ENCODE assay signal across 1 cellular context in the genomic region with DNA sequence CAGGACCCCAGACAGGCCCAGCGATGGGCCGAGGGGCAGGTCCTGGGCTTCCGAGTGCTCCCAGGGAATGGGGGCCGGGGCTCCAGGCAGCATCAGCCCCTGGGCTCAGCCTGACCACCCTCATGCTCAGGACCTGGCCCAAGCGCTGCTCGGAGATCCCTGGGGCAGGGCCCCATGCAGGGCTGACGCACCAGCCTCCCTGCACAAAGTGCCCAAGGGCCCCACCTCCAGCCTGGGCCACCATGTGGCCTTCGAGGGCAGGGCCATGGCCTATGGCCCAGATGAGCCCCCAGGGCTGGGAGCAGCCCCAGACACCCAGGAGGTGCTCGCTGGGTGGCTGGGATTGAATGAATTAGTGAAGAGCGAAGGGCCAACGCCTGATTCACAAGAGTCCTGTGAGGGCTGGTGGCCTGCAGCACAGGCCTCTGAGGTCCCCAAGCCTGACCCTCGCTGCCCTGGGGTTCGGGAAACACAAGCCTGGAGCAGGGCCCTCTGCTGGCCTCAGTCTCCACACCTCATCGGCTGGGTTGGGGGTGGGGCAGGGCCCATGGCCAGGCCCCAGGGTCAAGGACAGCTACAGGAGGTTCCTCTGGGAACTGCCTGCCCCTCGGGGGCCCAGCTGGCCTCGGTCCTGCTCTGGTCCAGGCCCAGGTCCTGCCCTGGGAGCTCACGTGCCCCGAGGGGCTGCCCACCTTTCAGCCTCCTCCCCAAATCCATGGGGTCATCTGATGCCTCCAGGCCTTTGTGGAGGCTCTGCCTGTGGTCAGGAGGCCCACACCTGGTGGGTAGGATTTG.
A peak's percentile ranks its signal among the peaks of the same experiment; 100 is the strongest.
TF ChIP-seq lines count a peak whose summit lies in the region.

No MANE protein-coding gene starts in this region.

TF ChIP-seq in HepG2, 621 proteins besides CTCF, POLR2A, EP300 and RAD21 (continued from another document and continues in another):
- TF ChIP-seq, protein P1, sequence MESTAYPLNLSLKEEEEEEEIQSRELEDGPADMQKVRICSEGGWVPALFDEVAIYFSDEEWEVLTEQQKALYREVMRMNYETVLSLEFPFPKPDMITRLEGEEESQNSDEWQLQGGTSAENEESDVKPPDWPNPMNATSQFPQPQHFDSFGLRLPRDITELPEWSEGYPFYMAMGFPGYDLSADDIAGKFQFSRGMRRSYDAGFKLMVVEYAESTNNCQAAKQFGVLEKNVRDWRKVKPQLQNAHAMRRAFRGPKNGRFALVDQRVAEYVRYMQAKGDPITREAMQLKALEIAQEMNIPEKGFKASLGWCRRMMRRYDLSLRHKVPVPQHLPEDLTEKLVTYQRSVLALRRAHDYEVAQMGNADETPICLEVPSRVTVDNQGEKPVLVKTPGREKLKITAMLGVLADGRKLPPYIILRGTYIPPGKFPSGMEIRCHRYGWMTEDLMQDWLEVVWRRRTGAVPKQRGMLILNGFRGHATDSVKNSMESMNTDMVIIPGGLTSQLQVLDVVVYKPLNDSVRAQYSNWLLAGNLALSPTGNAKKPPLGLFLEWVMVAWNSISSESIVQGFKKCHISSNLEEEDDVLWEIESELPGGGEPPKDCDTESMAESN (CRISPR knock-in tag; conservative IDR thresholded peaks at IDR 0.05), result peak; percentile 65; the same call in 1 of the 2 replicates
- TF ChIP-seq ATRX (CRISPR knock-in tag; IDR thresholded peaks at IDR 0.05; ENCODE audit: borderline replicate concordance) (no peak), ZFYVE20 (CRISPR knock-in tag; IDR thresholded peaks at IDR 0.05; ENCODE audit: borderline replicate concordance, low read depth) (no peak), ZNF251 (CRISPR knock-in tag; IDR thresholded peaks at IDR 0.05) (no peak), ZNF10 (CRISPR knock-in tag; IDR thresholded peaks at IDR 0.05; ENCODE audit: borderline replicate concordance, low read depth) (no peak), RCOR2 (CRISPR knock-in tag; IDR thresholded peaks at IDR 0.05) (peak; percentile 69), NFATC3 (CRISPR knock-in tag; IDR thresholded peaks at IDR 0.05) (no peak), ARHGAP35 (CRISPR knock-in tag; IDR thresholded peaks at IDR 0.05; ENCODE audit: borderline replicate concordance) (0 out of 2 replicates have a peak, but pooled peaks have one; percentile 65), SALL2 (CRISPR knock-in tag; IDR thresholded peaks at IDR 0.05) (peak; percentile 79), ZBTB42 (CRISPR knock-in tag; IDR thresholded peaks at IDR 0.05) (peak; percentile 44; the same call in 1 of the 2 replicates), MYNN (CRISPR knock-in tag; IDR thresholded peaks at IDR 0.05; ENCODE audit: low read depth) (no peak), SNAI1 (CRISPR knock-in tag; IDR thresholded peaks at IDR 0.05; ENCODE audit: borderline replicate concordance) (no peak), RBM22 (optimal IDR thresholded peaks at IDR 0.05; ENCODE audit: low read length) (no peak), ZNF572 (CRISPR knock-in tag; IDR thresholded peaks at IDR 0.05) (0 out of 2 replicates have a peak, but pooled peaks have one; percentile 84), RBM39 (IDR thresholded peaks at IDR 0.05; ENCODE audit: low read depth, low read length, poor library complexity, severe bottlenecking) (peak; percentile 83), MTA3 (CRISPR knock-in tag; IDR thresholded peaks at IDR 0.05) (no peak), GATAD2A (CRISPR knock-in tag; IDR thresholded peaks at IDR 0.05) (peak; percentile 84), IKZF4 (CRISPR knock-in tag; IDR thresholded peaks at IDR 0.05; ENCODE audit: borderline replicate concordance, low read depth, not compliant biosample characterization) (peak; percentile 66), FOXK1 (CRISPR knock-in tag; IDR thresholded peaks at IDR 0.05; ENCODE audit: borderline replicate concordance, low read depth) (peak; percentile 50; the same call in 1 of the 2 replicates), ZSCAN12 (CRISPR knock-in tag; IDR thresholded peaks at IDR 0.05) (0 out of 2 replicates have a peak, but pooled peaks have one; percentile 53), CHCHD3 (CRISPR knock-in tag; IDR thresholded peaks at IDR 0.05) (no peak), ZNF510 (CRISPR knock-in tag; IDR thresholded peaks at IDR 0.05; ENCODE audit: low read depth) (no peak), ZNF468 (CRISPR knock-in tag; IDR thresholded peaks at IDR 0.05) (no peak), ELF1 (CRISPR knock-in tag; IDR thresholded peaks at IDR 0.05) (peak; percentile 23; the same call in 1 of the 2 replicates), BCL6 (CRISPR knock-in tag; IDR thresholded peaks at IDR 0.05) (peak; percentile 74; the same call in 1 of the 2 replicates), FOXP1 (IDR thresholded peaks at IDR 0.05) (no peak), FOXP1 (CRISPR knock-in tag; IDR thresholded peaks at IDR 0.05) (peak; percentile 32), PHF20 (CRISPR knock-in tag; IDR thresholded peaks at IDR 0.05) (no peak), ZNF549 (CRISPR knock-in tag; IDR thresholded peaks at IDR 0.05) (no peak), TEAD2 (CRISPR knock-in tag; IDR thresholded peaks at IDR 0.05) (no peak), ZNF180 (CRISPR knock-in tag; IDR thresholded peaks at IDR 0.05; ENCODE audit: borderline replicate concordance, low read depth) (no peak; the same call in 1 of the 2 replicates), ZNF12 (CRISPR knock-in tag; IDR thresholded peaks at IDR 0.05) (no peak; the same call in 1 of the 2 replicates), MTF1 (CRISPR knock-in tag; IDR thresholded peaks at IDR 0.05) (no peak), ZNF205 (CRISPR knock-in tag; IDR thresholded peaks at IDR 0.05) (0 out of 2 replicates have a peak, but pooled peaks have one; percentile 51), HNRNPL (IDR thresholded peaks at IDR 0.05; ENCODE audit: low read depth, low read length) (peak; percentile 93), GZF1 (CRISPR knock-in tag; IDR thresholded peaks at IDR 0.05) (no peak), CEBPG (CRISPR knock-in tag; IDR thresholded peaks at IDR 0.05) (no peak), JUND (CRISPR knock-in tag; IDR thresholded peaks at IDR 0.05) (0 out of 2 replicates have a peak, but pooled peaks have one; percentile 29), SRF (IDR thresholded peaks at IDR 0.05; ENCODE audit: low read depth, low read length) (no peak), JUN (CRISPR knock-in tag; IDR thresholded peaks at IDR 0.05) (0 out of 2 replicates have a peak, but pooled peaks have one; percentile 56)
- TF ChIP-seq, protein P2, sequence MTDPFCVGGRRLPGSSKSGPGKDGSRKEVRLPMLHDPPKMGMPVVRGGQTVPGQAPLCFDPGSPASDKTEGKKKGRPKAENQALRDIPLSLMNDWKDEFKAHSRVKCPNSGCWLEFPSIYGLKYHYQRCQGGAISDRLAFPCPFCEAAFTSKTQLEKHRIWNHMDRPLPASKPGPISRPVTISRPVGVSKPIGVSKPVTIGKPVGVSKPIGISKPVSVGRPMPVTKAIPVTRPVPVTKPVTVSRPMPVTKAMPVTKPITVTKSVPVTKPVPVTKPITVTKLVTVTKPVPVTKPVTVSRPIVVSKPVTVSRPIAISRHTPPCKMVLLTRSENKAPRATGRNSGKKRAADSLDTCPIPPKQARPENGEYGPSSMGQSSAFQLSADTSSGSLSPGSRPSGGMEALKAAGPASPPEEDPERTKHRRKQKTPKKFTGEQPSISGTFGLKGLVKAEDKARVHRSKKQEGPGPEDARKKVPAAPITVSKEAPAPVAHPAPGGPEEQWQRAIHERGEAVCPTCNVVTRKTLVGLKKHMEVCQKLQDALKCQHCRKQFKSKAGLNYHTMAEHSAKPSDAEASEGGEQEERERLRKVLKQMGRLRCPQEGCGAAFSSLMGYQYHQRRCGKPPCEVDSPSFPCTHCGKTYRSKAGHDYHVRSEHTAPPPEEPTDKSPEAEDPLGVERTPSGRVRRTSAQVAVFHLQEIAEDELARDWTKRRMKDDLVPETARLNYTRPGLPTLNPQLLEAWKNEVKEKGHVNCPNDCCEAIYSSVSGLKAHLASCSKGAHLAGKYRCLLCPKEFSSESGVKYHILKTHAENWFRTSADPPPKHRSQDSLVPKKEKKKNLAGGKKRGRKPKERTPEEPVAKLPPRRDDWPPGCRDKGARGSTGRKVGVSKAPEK (CRISPR knock-in tag; IDR thresholded peaks at IDR 0.05; ENCODE audit: borderline replicate concordance), result 0 out of 2 replicates have a peak, but pooled peaks have one; percentile 42
- TF ChIP-seq, protein P3, sequence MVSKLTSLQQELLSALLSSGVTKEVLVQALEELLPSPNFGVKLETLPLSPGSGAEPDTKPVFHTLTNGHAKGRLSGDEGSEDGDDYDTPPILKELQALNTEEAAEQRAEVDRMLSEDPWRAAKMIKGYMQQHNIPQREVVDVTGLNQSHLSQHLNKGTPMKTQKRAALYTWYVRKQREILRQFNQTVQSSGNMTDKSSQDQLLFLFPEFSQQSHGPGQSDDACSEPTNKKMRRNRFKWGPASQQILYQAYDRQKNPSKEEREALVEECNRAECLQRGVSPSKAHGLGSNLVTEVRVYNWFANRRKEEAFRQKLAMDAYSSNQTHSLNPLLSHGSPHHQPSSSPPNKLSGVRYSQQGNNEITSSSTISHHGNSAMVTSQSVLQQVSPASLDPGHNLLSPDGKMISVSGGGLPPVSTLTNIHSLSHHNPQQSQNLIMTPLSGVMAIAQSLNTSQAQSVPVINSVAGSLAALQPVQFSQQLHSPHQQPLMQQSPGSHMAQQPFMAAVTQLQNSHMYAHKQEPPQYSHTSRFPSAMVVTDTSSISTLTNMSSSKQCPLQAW (CRISPR knock-in tag; IDR thresholded peaks at IDR 0.05), result peak; percentile 88
- TF ChIP-seq, protein P4, sequence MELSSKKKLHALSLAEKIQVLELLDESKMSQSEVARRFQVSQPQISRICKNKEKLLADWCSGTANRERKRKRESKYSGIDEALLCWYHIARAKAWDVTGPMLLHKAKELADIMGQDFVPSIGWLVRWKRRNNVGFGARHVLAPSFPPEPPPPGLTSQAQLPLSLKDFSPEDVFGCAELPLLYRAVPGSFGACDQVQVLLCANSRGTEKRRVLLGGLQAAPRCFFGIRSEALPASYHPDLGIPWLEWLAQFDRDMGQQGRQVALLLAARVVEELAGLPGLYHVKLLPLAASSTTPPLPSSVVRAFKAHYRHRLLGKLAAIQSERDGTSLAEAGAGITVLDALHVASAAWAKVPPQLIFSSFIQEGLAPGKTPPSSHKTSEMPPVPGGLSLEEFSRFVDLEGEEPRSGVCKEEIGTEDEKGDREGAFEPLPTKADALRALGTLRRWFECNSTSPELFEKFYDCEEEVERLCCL (CRISPR knock-in tag; IDR thresholded peaks at IDR 0.05; ENCODE audit: borderline replicate concordance), result no peak
- TF ChIP-seq, protein P5, sequence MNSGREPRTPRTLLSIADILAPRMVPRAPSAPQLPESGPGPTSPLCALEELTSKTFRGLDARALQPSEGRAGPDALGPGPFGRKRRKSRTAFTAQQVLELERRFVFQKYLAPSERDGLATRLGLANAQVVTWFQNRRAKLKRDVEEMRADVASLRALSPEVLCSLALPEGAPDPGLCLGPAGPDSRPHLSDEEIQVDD (CRISPR knock-in tag; IDR thresholded peaks at IDR 0.05; ENCODE audit: borderline replicate concordance), result no peak
- TF ChIP-seq, protein P6, sequence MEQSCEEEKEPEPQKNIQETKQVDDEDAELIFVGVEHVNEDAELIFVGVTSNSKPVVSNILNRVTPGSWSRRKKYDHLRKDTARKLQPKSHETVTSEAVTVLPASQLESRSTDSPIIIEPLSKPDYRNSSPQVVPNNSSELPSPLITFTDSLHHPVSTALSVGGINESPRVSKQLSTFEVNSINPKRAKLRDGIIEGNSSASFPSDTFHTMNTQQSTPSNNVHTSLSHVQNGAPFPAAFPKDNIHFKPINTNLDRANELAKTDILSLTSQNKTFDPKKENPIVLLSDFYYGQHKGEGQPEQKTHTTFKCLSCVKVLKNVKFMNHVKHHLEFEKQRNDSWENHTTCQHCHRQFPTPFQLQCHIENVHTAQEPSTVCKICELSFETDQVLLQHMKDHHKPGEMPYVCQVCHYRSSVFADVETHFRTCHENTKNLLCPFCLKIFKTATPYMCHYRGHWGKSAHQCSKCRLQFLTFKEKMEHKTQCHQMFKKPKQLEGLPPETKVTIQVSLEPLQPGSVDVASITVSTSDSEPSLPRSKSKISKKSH (CRISPR knock-in tag; IDR thresholded peaks at IDR 0.05; ENCODE audit: borderline replicate concordance), result no peak; the same call in 1 of the 2 replicates
- TF ChIP-seq, protein P7, sequence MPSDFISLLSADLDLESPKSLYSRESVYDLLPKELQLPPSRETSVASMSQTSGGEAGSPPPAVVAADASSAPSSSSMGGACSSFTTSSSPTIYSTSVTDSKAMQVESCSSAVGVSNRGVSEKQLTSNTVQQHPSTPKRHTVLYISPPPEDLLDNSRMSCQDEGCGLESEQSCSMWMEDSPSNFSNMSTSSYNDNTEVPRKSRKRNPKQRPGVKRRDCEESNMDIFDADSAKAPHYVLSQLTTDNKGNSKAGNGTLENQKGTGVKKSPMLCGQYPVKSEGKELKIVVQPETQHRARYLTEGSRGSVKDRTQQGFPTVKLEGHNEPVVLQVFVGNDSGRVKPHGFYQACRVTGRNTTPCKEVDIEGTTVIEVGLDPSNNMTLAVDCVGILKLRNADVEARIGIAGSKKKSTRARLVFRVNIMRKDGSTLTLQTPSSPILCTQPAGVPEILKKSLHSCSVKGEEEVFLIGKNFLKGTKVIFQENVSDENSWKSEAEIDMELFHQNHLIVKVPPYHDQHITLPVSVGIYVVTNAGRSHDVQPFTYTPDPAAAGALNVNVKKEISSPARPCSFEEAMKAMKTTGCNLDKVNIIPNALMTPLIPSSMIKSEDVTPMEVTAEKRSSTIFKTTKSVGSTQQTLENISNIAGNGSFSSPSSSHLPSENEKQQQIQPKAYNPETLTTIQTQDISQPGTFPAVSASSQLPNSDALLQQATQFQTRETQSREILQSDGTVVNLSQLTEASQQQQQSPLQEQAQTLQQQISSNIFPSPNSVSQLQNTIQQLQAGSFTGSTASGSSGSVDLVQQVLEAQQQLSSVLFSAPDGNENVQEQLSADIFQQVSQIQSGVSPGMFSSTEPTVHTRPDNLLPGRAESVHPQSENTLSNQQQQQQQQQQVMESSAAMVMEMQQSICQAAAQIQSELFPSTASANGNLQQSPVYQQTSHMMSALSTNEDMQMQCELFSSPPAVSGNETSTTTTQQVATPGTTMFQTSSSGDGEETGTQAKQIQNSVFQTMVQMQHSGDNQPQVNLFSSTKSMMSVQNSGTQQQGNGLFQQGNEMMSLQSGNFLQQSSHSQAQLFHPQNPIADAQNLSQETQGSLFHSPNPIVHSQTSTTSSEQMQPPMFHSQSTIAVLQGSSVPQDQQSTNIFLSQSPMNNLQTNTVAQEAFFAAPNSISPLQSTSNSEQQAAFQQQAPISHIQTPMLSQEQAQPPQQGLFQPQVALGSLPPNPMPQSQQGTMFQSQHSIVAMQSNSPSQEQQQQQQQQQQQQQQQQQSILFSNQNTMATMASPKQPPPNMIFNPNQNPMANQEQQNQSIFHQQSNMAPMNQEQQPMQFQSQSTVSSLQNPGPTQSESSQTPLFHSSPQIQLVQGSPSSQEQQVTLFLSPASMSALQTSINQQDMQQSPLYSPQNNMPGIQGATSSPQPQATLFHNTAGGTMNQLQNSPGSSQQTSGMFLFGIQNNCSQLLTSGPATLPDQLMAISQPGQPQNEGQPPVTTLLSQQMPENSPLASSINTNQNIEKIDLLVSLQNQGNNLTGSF (CRISPR knock-in tag; IDR thresholded peaks at IDR 0.05), result no peak
- TF ChIP-seq, protein P8, sequence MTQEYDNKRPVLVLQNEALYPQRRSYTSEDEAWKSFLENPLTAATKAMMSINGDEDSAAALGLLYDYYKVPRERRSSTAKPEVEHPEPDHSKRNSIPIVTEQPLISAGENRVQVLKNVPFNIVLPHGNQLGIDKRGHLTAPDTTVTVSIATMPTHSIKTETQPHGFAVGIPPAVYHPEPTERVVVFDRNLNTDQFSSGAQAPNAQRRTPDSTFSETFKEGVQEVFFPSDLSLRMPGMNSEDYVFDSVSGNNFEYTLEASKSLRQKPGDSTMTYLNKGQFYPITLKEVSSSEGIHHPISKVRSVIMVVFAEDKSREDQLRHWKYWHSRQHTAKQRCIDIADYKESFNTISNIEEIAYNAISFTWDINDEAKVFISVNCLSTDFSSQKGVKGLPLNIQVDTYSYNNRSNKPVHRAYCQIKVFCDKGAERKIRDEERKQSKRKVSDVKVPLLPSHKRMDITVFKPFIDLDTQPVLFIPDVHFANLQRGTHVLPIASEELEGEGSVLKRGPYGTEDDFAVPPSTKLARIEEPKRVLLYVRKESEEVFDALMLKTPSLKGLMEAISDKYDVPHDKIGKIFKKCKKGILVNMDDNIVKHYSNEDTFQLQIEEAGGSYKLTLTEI (CRISPR knock-in tag; conservative IDR thresholded peaks at IDR 0.05), result no peak
